In genomic region chr2:161208527-161209139, GRCh38 we compare ENCODE assay signal across 10 cellular contexts. TPM values are rescaled to one million over a fixed set of nuclear protein-coding genes. Genes with fewer than 3 reads are reported as not detected.
DNase-seq lines count a peak whose midpoint lies in the region; ATAC-seq, FAIRE-seq and TF ChIP-seq lines count a peak whose summit lies in the region.
"Had no signal": no experiment of that assay in that cellular context is flagged by ENCODE, and none has a peak within 500 bp of the region (broad histone marks: within the 10 kb centered on the region; RNA-seq: fewer than 3 reads in every experiment).

No MANE protein-coding gene starts in this region.

- intact Hi-C loops in left colon (cut with DNase I, micrococcal nuclease), result no loop called here

- H3K27me3 Mint-ChIP-seq in neural crest cell (ENCODE audit: low read depth), result no peaks in the 10 kb centered on the region

- no peaks in the 10 kb centered on the region for H3K4me1 Mint-ChIP-seq in neural crest cell

- TF ChIP-seq CTCF in bronchial epithelial cell (IDR thresholded peaks at IDR 0.05; ENCODE audit: insufficient read depth, low read length, severe bottlenecking) (no peak), neural crest cell (conservative IDR thresholded peaks at IDR 0.05) (no peak), D721Med (IDR thresholded peaks at IDR 0.05; ENCODE audit: insufficient read depth, missing control alignments) (no peak)

- no peak overlapping the region for H3K4me3 Mint-ChIP-seq in neural crest cell

- peaks cover 2% of the 10 kb centered on the region for H3K36me3 Mint-ChIP-seq in neural crest cell (ENCODE audit: low read depth)

- no peak for ATAC-seq in left colon
- ATAC-seq: left lung had no signal

- no peaks in the 10 kb centered on the region for H3K27me3 ChIP-seq in bronchial epithelial cell (ENCODE audit: control insufficient read depth, insufficient read depth, low read length)
- H3K27me3 ChIP-seq: left lung had no signal

- no peak overlapping the region for H3K4me3 ChIP-seq in bronchial epithelial cell (ENCODE audit: low read depth, low read length)
- H3K4me3 ChIP-seq: left lung had no signal

- H3K27ac Mint-ChIP-seq in neural crest cell (ENCODE audit: unreplicated experiment), result peak overlapping the region; percentile 35

- no peaks in the 10 kb centered on the region for H3K9me3 Mint-ChIP-seq in neural crest cell

- DNase-seq in ELR (ENCODE audit: low read depth), result peak; percentile 89
- peak; percentile 50 for DNase-seq in HK-2 (ENCODE audit: unreplicated experiment)
- DNase-seq in bronchial epithelial cell (ENCODE audit: low read depth), result peak; percentile 83
- DNase-seq in neural crest cell (ENCODE audit: low read depth, low spot score), result no peak
- no peak for DNase-seq in hypothalamus (lab: John Stamatoyannopoulos, UW)
- DNase-seq in NCI-H2196 treated with DMSO at 0.1 percent for 48 hours (lab: John Stamatoyannopoulos, UW; ENCODE audit: unreplicated experiment), result no peak
- DNase-seq in left colon, result no peak
- DNase-seq in D721Med (ENCODE audit: insufficient read length, low spot score), result no peak
- DNase-seq: left lung had no signal

- FAIRE-seq in bronchial epithelial cell (lab: Jason Lieb, UNC) (no peak), D721Med (lab: Jason Lieb, UNC) (no peak)
- FAIRE-seq: GM12892 had no signal

- H3K36me3 ChIP-seq in bronchial epithelial cell (ENCODE audit: control insufficient read depth, insufficient read depth, low read length), result peaks cover 3% of the 10 kb centered on the region

RNA-seq across cellular contexts. Expression of gene TANK, which starts 48.4 kb away (rescaled TPM):
- total RNA-seq in bronchial epithelial cell (43.2 and 68.7 TPM in 2 replicates), neural crest cell (25.7 and 30.2 TPM in 2 replicates), left colon (10 to 100 TPM; 54.3 to 58.8 TPM)

Comparison
In these comparisons a context has a peak if more than half of its experiments do, and no peak if none do; other contexts are left out.
1. DNase-seq: peak in ELR (single experiment), HK-2 (single experiment) and bronchial epithelial cell (single experiment); none in neural crest cell (single experiment), hypothalamus (0 of 51), NCI-H2196 treated with DMSO at 0.1 percent for 48 hours (single experiment), left colon (0 of 2) and D721Med (single experiment).